8 cellular contexts compared by ENCODE assay signal in genomic region chrX:47311857-47312774, GRCh38. TPM values are rescaled to one million over a fixed set of nuclear protein-coding genes. Genes with fewer than 3 reads are reported as not detected.
DNase-seq lines count a peak whose midpoint lies in the region; ATAC-seq and TF ChIP-seq lines count a peak whose summit lies in the region.

No MANE protein-coding gene starts in this region.

- H3K36me3 ChIP-seq in OCI-LY7 (ENCODE audit: insufficient read depth, low read length) (no peaks in the 10 kb centered on the region), smooth muscle cell (ENCODE audit: low read depth) (no peaks in the 10 kb centered on the region)

- H3K4me1 ChIP-seq in OCI-LY7 (ENCODE audit: insufficient read depth, low read length, poor library complexity, severe bottlenecking) (no peaks in the 10 kb centered on the region), smooth muscle cell (ENCODE audit: low read depth) (no peaks in the 10 kb centered on the region)

- H3K4me3 ChIP-seq in AG04450 (ENCODE audit: low read depth, low read length) (no peak overlapping the region), OCI-LY7 (ENCODE audit: low read depth, low read length, poor library complexity, severe bottlenecking) (no peak overlapping the region), smooth muscle cell (no peak overlapping the region)

- H3K27me3 ChIP-seq in AG04450 (ENCODE audit: control insufficient read depth, insufficient read depth, low read length) (no peaks in the 10 kb centered on the region), smooth muscle cell (ENCODE audit: low read depth) (no peaks in the 10 kb centered on the region)

- ATAC-seq in left cardiac atrium (peak in 1 of 2 donors; percentile 59), HG02798 (IDR thresholded peaks at IDR 0.05; ENCODE audit: poor library complexity, unreplicated experiment) (no peak)

- H4K20me1 ChIP-seq in OCI-LY7 (ENCODE audit: insufficient read depth, low read length) = no peaks in the 10 kb centered on the region
- H4K20me1 ChIP-seq in smooth muscle cell (ENCODE audit: low read depth) = no peaks in the 10 kb centered on the region

- peak overlapping the region; percentile 23; the same call in 1 of the 2 replicates for H3K4me2 ChIP-seq in OCI-LY7 (ENCODE audit: low read length)
- no peak overlapping the region for H3K4me2 ChIP-seq in smooth muscle cell

- 0 out of 2 replicates have a peak overlapping the region, but pooled peaks have one; percentile 31 for H2AFZ ChIP-seq in OCI-LY7 (ENCODE audit: low read length)
- no peak overlapping the region for H2AFZ ChIP-seq in smooth muscle cell (ENCODE audit: low read depth)

- CTCF ChIA-PET in AG04450 (lab: Charles Lee) = interaction anchor here (0.6 to 2.2 kb wide), 11 partner anchors 10 to 267 kb away, joined by 3 to 8 read pairs (median 3); no protein-coding TSS in a partner anchor
- CTCF ChIA-PET in OCI-LY7 (lab: Charles Lee; ENCODE audit: unreplicated experiment) = interaction anchor here (0.7 kb wide), 1 partner anchor 17 kb away, joined by 3 read pairs; no protein-coding TSS in a partner anchor

- TF ChIP-seq CTCF in AG04450 (IDR thresholded peaks at IDR 0.05; ENCODE audit: low read depth, low read length) = peak; percentile 70
- TF ChIP-seq CTCF in OCI-LY7 (conservative IDR thresholded peaks at IDR 0.05; ENCODE audit: low read length) = peak; percentile 61
- peak; percentile 26 for TF ChIP-seq CTCF in smooth muscle cell (IDR thresholded peaks at IDR 0.05; ENCODE audit: borderline replicate concordance, insufficient read depth, poor library complexity, severe bottlenecking)

- no peak overlapping the region for H3K9ac ChIP-seq in smooth muscle cell (ENCODE audit: low read depth)

- POLR2A ChIA-PET in AG04450 (lab: Yijun Ruan, JAX) = interaction anchor here (0.7 to 1.2 kb wide), 2 partner anchors 94 to 118 kb away, joined by 3 read pairs; partner anchors contain the start of gene CDK16
- POLR2A ChIA-PET in OCI-LY7 (lab: Charles Lee) = interaction anchor here (0.7 kb wide), 1 partner anchor 49 kb away, joined by 3 read pairs; no protein-coding TSS in a partner anchor

- H3F3A ChIP-seq in smooth muscle cell (ENCODE audit: low read depth) = no peaks in the 10 kb centered on the region

- no peak overlapping the region for H3K27ac ChIP-seq in AG04450 (ENCODE audit: low read depth, low read length)
- H3K27ac ChIP-seq in OCI-LY7 (ENCODE audit: low read depth, low read length, poor library complexity, severe bottlenecking) = no peak overlapping the region
- H3K27ac ChIP-seq in smooth muscle cell (ENCODE audit: low read depth) = no peak overlapping the region

- H3K9me3 ChIP-seq in AG04450 (ENCODE audit: control insufficient read depth, insufficient read depth, low read length) (no peaks in the 10 kb centered on the region), OCI-LY7 (ENCODE audit: low read length) (no peaks in the 10 kb centered on the region), smooth muscle cell (replicated peaks; ENCODE audit: low read depth) (no peaks in the 10 kb centered on the region)

- DNase-seq in AG04450 (ENCODE audit: low read depth, low spot score) (peak; percentile 29), GM19238 (ENCODE audit: insufficient read length, low spot score) (peak; percentile 16), OCI-LY7 (ENCODE audit: low spot score) (peak; percentile 48), left cardiac atrium (peak; percentile 25), smooth muscle cell (lab: John Stamatoyannopoulos, UW; ENCODE audit: unreplicated experiment) (no peak), NCI-H2029 treated with DMSO at 0.1 percent for 48 hours (lab: John Stamatoyannopoulos, UW) (no peak)
- peak; percentile 14 for DNase-seq in activated effector memory CD4-positive, alpha-beta T cell treated with Interleukin-2 at 50 U/mL for 16 hours

- H3K9me2 ChIP-seq in OCI-LY7 (ENCODE audit: insufficient read depth, low read length) = no peaks in the 10 kb centered on the region

- 57% methylated on average over 19 of the region's 19 CpGs for WGBS in smooth muscle cell (ENCODE audit: low lambda C conversion rate)

- no peaks in the 10 kb centered on the region for H3K79me2 ChIP-seq in OCI-LY7 (ENCODE audit: insufficient read depth, low read depth, low read length)
- H3K79me2 ChIP-seq in smooth muscle cell (ENCODE audit: low read depth) = no peaks in the 10 kb centered on the region

- intact Hi-C loops in OCI-LY7 (cut with micrococcal nuclease; ENCODE audit: unreplicated experiment) (no loop called here), left cardiac atrium (cut with DNase I) (no loop called here)

- no TSS peak for BruUV-seq in OCI-LY7 (replicated peaks; lab: Mats Ljungman, UMichigan)

RNA-seq across cellular contexts. Expression of gene ZNF157, which starts 58.3 kb away (rescaled TPM):
- polyA plus RNA-seq in AG04450 (2011; rRNA removed) (0.07 and 0.10 TPM in 2 replicates), smooth muscle cell (not detected in 2 replicates)
- polyA minus RNA-seq in AG04450 (2011; rRNA and poly(A)+ RNA removed) = 0.09 TPM in 1 of 2 replicates, not detected in the other
- 0.62 and 1.0 TPM in 2 replicates for total RNA-seq in OCI-LY7 (2014; rRNA removed; shearing (Covaris generic))
- total RNA-seq in OCI-LY7 (2022) (1.4 and 1.7 TPM in 2 replicates), left cardiac atrium (under 1 TPM in 1 of 2 donors, not detected in 1; 0.13 TPM), smooth muscle cell (0.22 TPM in 1 of 2 replicates, not detected in the other)

Comparison
In these comparisons a context has a peak if more than half of its experiments do, and no peak if none do; other contexts are left out.
1. DNase-seq: peak in AG04450 (single experiment), GM19238 (single experiment), OCI-LY7 (single experiment), activated effector memory CD4-positive, alpha-beta T cell treated with Interleukin-2 at 50 U/mL for 16 hours (single experiment) and left cardiac atrium (single experiment); none in smooth muscle cell (single experiment) and NCI-H2029 treated with DMSO at 0.1 percent for 48 hours (single experiment).
2. Peak in every context shown above with its lines, with median percentiles within 50 percentile points of each other: CTCF ChIP-seq.